ENCODE assay signal across 17 cellular contexts in genomic region chr5:67292201-67292940, GRCh38.
DNase-seq lines count a peak whose midpoint lies in the region; ATAC-seq, FAIRE-seq and TF ChIP-seq lines count a peak whose summit lies in the region.
"Had no signal": no experiment of that assay in that cellular context is flagged by ENCODE, and none has a peak within 500 bp of the region (broad histone marks: within the 10 kb centered on the region; RNA-seq: fewer than 3 reads in every experiment).

No MANE protein-coding gene starts in this region.

- no peak for TF ChIP-seq CTCF in mammary epithelial cell (conservative IDR thresholded peaks at IDR 0.05 in 1 of 2, IDR thresholded peaks at IDR 0.05 in 1 of 2; ENCODE audit: extremely low read depth in 1 of 2, insufficient read depth in 1 of 2, low read depth in 1 of 2, low read length in 2 of 2)
- TF ChIP-seq CTCF in keratinocyte (optimal IDR thresholded peaks at IDR 0.05 in 1 of 3, IDR thresholded peaks at IDR 0.05 in 1 of 3, conservative IDR thresholded peaks at IDR 0.05 in 1 of 3; ENCODE audit: extremely low read depth in 1 of 3, insufficient read depth in 2 of 3, low read length in 3 of 3), result no peak
- TF ChIP-seq CTCF in parathyroid adenoma (IDR thresholded peaks at IDR 0.05), result no peak
- no peak for TF ChIP-seq CTCF in type B pancreatic cell (conservative IDR thresholded peaks at IDR 0.05)

- WGBS in mammary epithelial cell (ENCODE audit: low coverage, missing lambda C conversion rate), result 83% methylated on average over 4 of the region's 4 CpGs
- 96 to 97% methylated on average over 4 of the region's 4 CpGs for WGBS in aorta, 2 donors

- no peak overlapping the region for H3K9ac ChIP-seq in mammary epithelial cell (ENCODE audit: insufficient read depth, low read length)
- H3K9ac ChIP-seq in keratinocyte (ENCODE audit: control insufficient read depth, extremely low read depth, insufficient read depth, low read length), result no peak overlapping the region
- H3K9ac ChIP-seq in parathyroid adenoma, result peak overlapping the region; percentile 5
- H3K9ac ChIP-seq: BLaER1 had no signal

- H2AFZ ChIP-seq in mammary epithelial cell (ENCODE audit: low read depth, low read length) (peak overlapping the region; percentile 8), keratinocyte (ENCODE audit: control insufficient read depth, low read length) (no peak overlapping the region), parathyroid adenoma (peak overlapping the region; percentile 62)

- H3K4me2 ChIP-seq in mammary epithelial cell (ENCODE audit: insufficient read depth, low read depth, low read length) (no peak overlapping the region), keratinocyte (ENCODE audit: control insufficient read depth, extremely low read depth, insufficient read depth, low read depth, low read length) (no peak overlapping the region), parathyroid adenoma (ENCODE audit: low read length) (peak overlapping the region; percentile 47)
- H3K4me2 ChIP-seq: BLaER1 had no signal

- peaks cover 5% of the 10 kb centered on the region for H3K9me3 Mint-ChIP-seq in type B pancreatic cell
- H3K9me3 Mint-ChIP-seq: CD8-positive, alpha-beta memory T cell had no signal

- peaks cover 31% of the 10 kb centered on the region for H3K4me1 Mint-ChIP-seq in type B pancreatic cell (ENCODE audit: unreplicated experiment)
- H3K4me1 Mint-ChIP-seq: CD8-positive, alpha-beta memory T cell had no signal

- in situ Hi-C loops in mammary epithelial cell (cut with MboI; ENCODE audit: low sequenced_read_pairs in 2 of 2), result no loop called here

- H3K4me3 ChIP-seq in mammary epithelial cell (replicated peaks in 1 of 3; ENCODE audit: insufficient read depth in 1 of 3, low read depth in 2 of 3, low read length in 3 of 3) (no peak overlapping the region), keratinocyte (ENCODE audit: control insufficient read depth in 2 of 3, extremely low read depth in 1 of 3, insufficient read depth in 2 of 3, low read depth in 1 of 3, low read length in 3 of 3) (no peak overlapping the region), parathyroid adenoma (ENCODE audit: low read depth, low read length) (no peak overlapping the region), aorta (ENCODE audit: low read length in 2 of 2) (no peak overlapping the region)
- H3K4me3 ChIP-seq: BLaER1 had no signal

- H4K20me1 ChIP-seq in mammary epithelial cell (ENCODE audit: insufficient read depth, low read length) (no peaks in the 10 kb centered on the region), keratinocyte (ENCODE audit: control insufficient read depth, extremely low read depth, insufficient read depth, low read length) (no peaks in the 10 kb centered on the region)
- H4K20me1 ChIP-seq: BLaER1 had no signal

- FAIRE-seq in keratinocyte (lab: Jason Lieb, UNC), result peak; percentile 34

- no peak overlapping the region for H3K27ac Mint-ChIP-seq in type B pancreatic cell
- H3K27ac Mint-ChIP-seq: CD8-positive, alpha-beta memory T cell had no signal

- no peak for DNase-seq in mammary epithelial cell
- no peak for DNase-seq in keratinocyte (ENCODE audit: low read depth, low spot score)
- no peak for DNase-seq in type B pancreatic cell (ENCODE audit: extremely low spot score, unreplicated experiment)
- no peak for DNase-seq in posterior vena cava (ENCODE audit: low spot score)
- no peak for DNase-seq in aorta
- DNase-seq in LoVo (ENCODE audit: low spot score), result no peak
- DNase-seq in T1000 (lab: John Stamatoyannopoulos, UW), result no peak
- DNase-seq: CD8-positive, alpha-beta memory T cell; H7; KG1; NCI-H1105 treated with DMSO at 0.1 percent for 48 hours; NCI-H187 treated with DMSO at 0.1 percent for 48 hours; NCI-H446 treated with DMSO at 0.1 percent for 48 hours; NCI-H748 treated with DMSO at 0.1 percent for 48 hours; PC-3 had no signal

- dilution Hi-C loops in mammary epithelial cell (cut with HindIII; ENCODE audit: low sequenced_read_pairs), result no loop called here
- dilution Hi-C loops in keratinocyte (cut with MboI; ENCODE audit: extremely low pct_ligation_motif_present, low sequenced_read_pairs), result no loop called here

- no peaks in the 10 kb centered on the region for H3K36me3 Mint-ChIP-seq in type B pancreatic cell

- no peaks in the 10 kb centered on the region for H3K27me3 ChIP-seq in mammary epithelial cell (ENCODE audit: insufficient read depth, low read length)
- H3K27me3 ChIP-seq in keratinocyte (ENCODE audit: control insufficient read depth, extremely low read depth, insufficient read depth, low read length), result no peaks in the 10 kb centered on the region
- H3K27me3 ChIP-seq in parathyroid adenoma (ENCODE audit: control insufficient read depth, insufficient read depth, low read length), result no peaks in the 10 kb centered on the region
- no peaks in the 10 kb centered on the region for H3K27me3 ChIP-seq in aorta (ENCODE audit: control insufficient read depth in 1 of 2, insufficient read depth in 2 of 2, low read length in 1 of 2)
- H3K27me3 ChIP-seq: BLaER1 had no signal

- H3K36me3 ChIP-seq in mammary epithelial cell (ENCODE audit: insufficient read depth, low read length) (no peaks in the 10 kb centered on the region), keratinocyte (ENCODE audit: control insufficient read depth in 2 of 2, extremely low read depth in 1 of 2, insufficient read depth in 2 of 2, low read length in 2 of 2) (no peaks in the 10 kb centered on the region), parathyroid adenoma (ENCODE audit: control insufficient read depth, insufficient read depth, low read length) (no peaks in the 10 kb centered on the region), aorta (ENCODE audit: control insufficient read depth in 1 of 2, insufficient read depth in 2 of 2, low read length in 1 of 2) (no peaks in the 10 kb centered on the region)
- H3K36me3 ChIP-seq: BLaER1 had no signal

- CTCF ChIA-PET in mammary epithelial cell (lab: Charles Lee; ENCODE audit: low non-redundant PET), result interaction anchor here (0.6 kb wide), 1 partner anchor 214 kb away, joined by 4 read pairs; no protein-coding TSS in a partner anchor

- H3K79me2 ChIP-seq in mammary epithelial cell (ENCODE audit: insufficient read depth, low read length) (no peaks in the 10 kb centered on the region), keratinocyte (ENCODE audit: control insufficient read depth, insufficient read depth, low read length) (no peaks in the 10 kb centered on the region), parathyroid adenoma (peaks cover 8% of the 10 kb centered on the region)

- H3K9me3 ChIP-seq in mammary epithelial cell (replicated peaks; ENCODE audit: insufficient read depth, low read length), result no peaks in the 10 kb centered on the region
- H3K9me3 ChIP-seq in keratinocyte (ENCODE audit: control insufficient read depth, low read depth, low read length), result no peaks in the 10 kb centered on the region
- no peaks in the 10 kb centered on the region for H3K9me3 ChIP-seq in parathyroid adenoma (ENCODE audit: control insufficient read depth, low read length)
- no peaks in the 10 kb centered on the region for H3K9me3 ChIP-seq in aorta (ENCODE audit: control insufficient read depth, low read length)
- H3K9me3 ChIP-seq: BLaER1 had no signal

- no peaks in the 10 kb centered on the region for H3K9me1 ChIP-seq in keratinocyte (ENCODE audit: control insufficient read depth, extremely low read depth, insufficient read depth, low read length)

- H3K27me3 Mint-ChIP-seq in type B pancreatic cell, result no peaks in the 10 kb centered on the region

- BruUV-seq in mammary epithelial cell (replicated peaks; lab: Mats Ljungman, UMichigan), result no TSS peak

- ATAC-seq in aorta (ENCODE audit: low FRiP score), result no peak
- ATAC-seq: PC-3 had no signal

- H3K27ac ChIP-seq in mammary epithelial cell (ENCODE audit: insufficient read depth, low read depth, low read length), result no peak overlapping the region
- H3K27ac ChIP-seq in keratinocyte (ENCODE audit: control insufficient read depth, insufficient read depth, low read length), result no peak overlapping the region
- peak overlapping the region; percentile 75 for H3K27ac ChIP-seq in parathyroid adenoma
- no peak overlapping the region for H3K27ac ChIP-seq in aorta (ENCODE audit: low read depth in 1 of 2, low read length in 2 of 2)
- H3K27ac ChIP-seq: BLaER1 had no signal

- H3K4me1 ChIP-seq in mammary epithelial cell (ENCODE audit: insufficient read depth, low read length) (peaks cover 3% of the 10 kb centered on the region), keratinocyte (ENCODE audit: control insufficient read depth, extremely low read depth, insufficient read depth, low read length) (peaks cover 4% of the 10 kb centered on the region), parathyroid adenoma (peaks cover 45% of the 10 kb centered on the region), aorta (ENCODE audit: control insufficient read depth in 1 of 2, insufficient read depth in 2 of 2, low read length in 2 of 2) (peaks cover 0 to 2% of the 10 kb centered on the region in 2 donors)
- H3K4me1 ChIP-seq: BLaER1 had no signal

- intact Hi-C loops in mammary epithelial cell (cut with micrococcal nuclease) (no loop called here), posterior vena cava (cut with DNase I) (no loop called here), aorta (cut with DNase I) (no loop called here)

- peak overlapping the region; percentile 52 for H3K4me3 Mint-ChIP-seq in type B pancreatic cell
- H3K4me3 Mint-ChIP-seq: CD8-positive, alpha-beta memory T cell had no signal
